Comparison of ENCODE assay signal across 16 cellular contexts in genomic region chr4:121742794-121743193, GRCh38. TPM values are rescaled to one million over a fixed set of nuclear protein-coding genes. Genes with fewer than 3 reads are reported as not detected.
DNase-seq lines count a peak whose midpoint lies in the region; ATAC-seq, FAIRE-seq and TF ChIP-seq lines count a peak whose summit lies in the region.
"Had no signal": no experiment of that assay in that cellular context is flagged by ENCODE, and none has a peak within 500 bp of the region (broad histone marks: within the 10 kb centered on the region; RNA-seq: fewer than 3 reads in every experiment).

No MANE protein-coding gene starts in this region.

- no peaks in the 10 kb centered on the region for H3F3A ChIP-seq in smooth muscle cell (ENCODE audit: low read depth)

- no peaks in the 10 kb centered on the region for H3K9me3 ChIP-seq in HUES48 (ENCODE audit: control insufficient read depth, insufficient read depth, low read length)
- H3K9me3 ChIP-seq in smooth muscle cell (replicated peaks; ENCODE audit: low read depth) = no peaks in the 10 kb centered on the region
- H3K9me3 ChIP-seq: BLaER1, HAP-1 had no signal

- H3K4me1 ChIP-seq in HUES48 (ENCODE audit: control insufficient read depth, insufficient read depth, low read length) (peaks cover 25% of the 10 kb centered on the region), smooth muscle cell (ENCODE audit: low read depth) (no peaks in the 10 kb centered on the region)
- H3K4me1 ChIP-seq: HAP-1 had no signal

- no peaks in the 10 kb centered on the region for H3K79me2 ChIP-seq in smooth muscle cell (ENCODE audit: low read depth)

- no peak overlapping the region for H2AFZ ChIP-seq in smooth muscle cell (ENCODE audit: low read depth)

- no peak for ATAC-seq in GM18502 (IDR thresholded peaks at IDR 0.05; ENCODE audit: poor library complexity, unreplicated experiment)
- ATAC-seq in GM21723 (IDR thresholded peaks at IDR 0.05; ENCODE audit: unreplicated experiment) = no peak

- no peaks in the 10 kb centered on the region for H4K20me1 ChIP-seq in smooth muscle cell (ENCODE audit: low read depth)
- H4K20me1 ChIP-seq: BLaER1 had no signal

- DNase-seq in ELF-1 (ENCODE audit: low read depth, low spot score) = peak; percentile 58
- no peak for DNase-seq in bronchial epithelial cell (ENCODE audit: low read depth)
- DNase-seq in islet precursor cell = peak; percentile 76
- DNase-seq in smooth muscle cell (lab: John Stamatoyannopoulos, UW; ENCODE audit: unreplicated experiment) = no peak
- DNase-seq: 8988T; CD4-positive, alpha-beta memory T cell; DMS153; DMS79; GF-D8 had no signal

- peaks cover 6% of the 10 kb centered on the region for H3K27me3 ChIP-seq in HUES48 (ENCODE audit: control insufficient read depth, insufficient read depth, low read length)
- no peaks in the 10 kb centered on the region for H3K27me3 ChIP-seq in bronchial epithelial cell (ENCODE audit: control insufficient read depth, insufficient read depth, low read length)
- no peaks in the 10 kb centered on the region for H3K27me3 ChIP-seq in smooth muscle cell (ENCODE audit: low read depth)
- H3K27me3 ChIP-seq: BLaER1 had no signal

- TF ChIP-seq CTCF in bronchial epithelial cell (IDR thresholded peaks at IDR 0.05; ENCODE audit: insufficient read depth, low read length, severe bottlenecking) (no peak), smooth muscle cell (IDR thresholded peaks at IDR 0.05; ENCODE audit: borderline replicate concordance, insufficient read depth, poor library complexity, severe bottlenecking) (no peak)

- no peak overlapping the region for H3K4me2 ChIP-seq in smooth muscle cell
- H3K4me2 ChIP-seq: BLaER1 had no signal

- no peak overlapping the region for H3K9ac ChIP-seq in HUES48 (ENCODE audit: low read depth, low read length)
- no peak overlapping the region for H3K9ac ChIP-seq in smooth muscle cell (ENCODE audit: low read depth)
- H3K9ac ChIP-seq: BLaER1 had no signal

- FAIRE-seq in bronchial epithelial cell (lab: Jason Lieb, UNC) = peak; percentile 40
- FAIRE-seq: H1 had no signal

- 47% methylated on average over 3 of the region's 3 CpGs for WGBS in smooth muscle cell (ENCODE audit: low lambda C conversion rate)

- no peaks in the 10 kb centered on the region for H3K36me3 ChIP-seq in HUES48 (ENCODE audit: control insufficient read depth, insufficient read depth, low read length)
- no peaks in the 10 kb centered on the region for H3K36me3 ChIP-seq in bronchial epithelial cell (ENCODE audit: control insufficient read depth, insufficient read depth, low read length)
- no peaks in the 10 kb centered on the region for H3K36me3 ChIP-seq in smooth muscle cell (ENCODE audit: low read depth)
- H3K36me3 ChIP-seq: BLaER1, HAP-1 had no signal

- H3K27ac ChIP-seq in HUES48 (ENCODE audit: low read depth, low read length) = peak overlapping the region; percentile 36
- H3K27ac ChIP-seq in smooth muscle cell (ENCODE audit: low read depth) = no peak overlapping the region
- H3K27ac ChIP-seq: BLaER1 had no signal

- no peak overlapping the region for H3K4me3 ChIP-seq in HUES48 (ENCODE audit: low read depth, low read length)
- H3K4me3 ChIP-seq in bronchial epithelial cell (ENCODE audit: low read depth, low read length) = no peak overlapping the region
- no peak overlapping the region for H3K4me3 ChIP-seq in smooth muscle cell
- H3K4me3 ChIP-seq: BLaER1, HAP-1 had no signal

RNA-seq across cellular contexts. Expression of gene SMIM43, which starts 22.2 kb away (rescaled TPM):
- total RNA-seq in bronchial epithelial cell (under 0.01 TPM in 1 of 2 replicates, not detected in the other), smooth muscle cell (not detected in 2 replicates)
- not detected in 2 replicates for polyA plus RNA-seq in smooth muscle cell
- total RNA-seq: CD4-positive, alpha-beta memory T cell had no signal
- polyA plus RNA-seq: CD14-positive monocyte; CD4-positive, alpha-beta memory T cell had no signal

RNA-seq across cellular contexts. Expression of gene ANXA5, which starts 46.0 kb away (rescaled TPM):
- total RNA-seq in bronchial epithelial cell (206 and 251 TPM in 2 replicates), smooth muscle cell (481 and 521 TPM in 2 replicates)
- polyA plus RNA-seq in smooth muscle cell = 586 and 597 TPM in 2 replicates

RNA-seq across cellular contexts. Expression of gene EXOSC9, which starts 58.3 kb away (rescaled TPM):
- total RNA-seq in bronchial epithelial cell = 17.3 and 25.3 TPM in 2 replicates
- total RNA-seq in smooth muscle cell = 45.1 and 56.2 TPM in 2 replicates
- 27.6 and 31.8 TPM in 2 replicates for polyA plus RNA-seq in smooth muscle cell

Comparison
In these comparisons a context has a peak if more than half of its experiments do, and no peak if none do; other contexts are left out.
1. DNase-seq: peak in ELF-1 (single experiment) and islet precursor cell (single experiment); none in bronchial epithelial cell (single experiment) and smooth muscle cell (single experiment).